In the genomic region with DNA sequence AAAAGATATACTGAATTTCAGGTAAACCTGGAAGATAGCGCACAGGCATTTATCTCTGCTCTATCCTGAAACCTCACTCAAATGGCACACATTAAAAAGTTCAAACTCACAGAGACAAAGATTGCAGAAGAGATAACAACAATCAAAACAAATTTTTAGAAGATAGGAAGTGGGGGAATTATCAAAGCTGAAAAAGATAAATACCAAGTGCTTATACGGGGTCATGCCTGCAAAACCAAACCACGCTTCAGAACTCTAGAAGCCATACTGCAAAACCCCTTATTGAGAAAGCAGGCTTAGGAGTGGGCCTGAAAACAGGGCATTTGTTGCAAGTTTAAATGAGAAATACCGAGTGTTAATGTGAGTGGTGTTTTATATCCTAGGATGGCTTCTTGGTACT, we compare ENCODE assay signal across 8 cellular contexts.
"Had no signal": no experiment of that assay in that cellular context is flagged by ENCODE, and none has a peak within 500 bp of the region (broad histone marks: within the 10 kb centered on the region; RNA-seq: fewer than 3 reads in every experiment).

No MANE protein-coding gene starts in this region.

- H3K27ac ChIP-seq: GM23248 had no signal

- H2AFZ ChIP-seq: GM23248 had no signal

- H3K4me3 ChIP-seq: GM23248, HAP-1 had no signal

- H3K9me3 ChIP-seq: HAP-1 had no signal

- H3K4me3 Mint-ChIP-seq: H9, HFFc6 had no signal

- H3K27ac Mint-ChIP-seq: H9, HFFc6 had no signal

- H3K36me3 ChIP-seq: HAP-1 had no signal

- H3K9ac ChIP-seq: GM23248 had no signal

- ATAC-seq: HCT116 had no signal

- DNase-seq: GM23248, GOT3, H7, H9, HCEC 1CT, HFFc6 had no signal
